Comparison of ENCODE assay signal across 10 cellular contexts in genomic region chr22:46117206-46118199, GRCh38. TPM values are rescaled to one million over a fixed set of nuclear protein-coding genes. Genes with fewer than 3 reads are reported as not detected.
DNase-seq lines count a peak whose midpoint lies in the region; ATAC-seq and TF ChIP-seq lines count a peak whose summit lies in the region.
"Had no signal": no experiment of that assay in that cellular context is flagged by ENCODE, and none has a peak within 500 bp of the region (broad histone marks: within the 10 kb centered on the region; RNA-seq: fewer than 3 reads in every experiment).

No MANE protein-coding gene starts in this region.

- TF ChIP-seq CTCF in left ventricle myocardium inferior (IDR thresholded peaks at IDR 0.05; ENCODE audit: borderline replicate concordance): no peak
- no peak for TF ChIP-seq CTCF in prostate gland (IDR thresholded peaks at IDR 0.05)
- no peak for TF ChIP-seq CTCF in vagina (IDR thresholded peaks at IDR 0.05)

- WGBS in right cardiac atrium: 93% methylated on average over 10 of the region's 10 CpGs
- 92% methylated on average over 10 of the region's 10 CpGs for WGBS in prostate gland

- no peak for TF ChIP-seq POLR2A in prostate gland (IDR thresholded peaks at IDR 0.05)
- TF ChIP-seq POLR2A in vagina (IDR thresholded peaks at IDR 0.05): no peak

- in situ Hi-C loops in HAP-1 (cut with MboI; ENCODE audit: low sequenced_read_pairs): loop anchor here (5.0 to 10.0 kb wide), 2 partner anchors 105 to 543 kb away; no protein-coding TSS in a partner anchor

- peaks cover 9% of the 10 kb centered on the region for H3K36me3 ChIP-seq in left ventricle myocardium inferior
- peaks cover 0 to 10% of the 10 kb centered on the region in 2 donors for H3K36me3 ChIP-seq in prostate gland
- H3K36me3 ChIP-seq in vagina: peaks cover 0 to 7% of the 10 kb centered on the region in 2 donors
- H3K36me3 ChIP-seq in HAP-1 (replicated peaks): peaks cover 9% of the 10 kb centered on the region

- H3K27me3 Mint-ChIP-seq in dendritic cell treated with granulocyte-macrophage colony-stimulating factor and Interleukin-4, amounts not matched to agents 40 ng/mL and 50 ng/mL, for 4 days: peaks cover 9% of the 10 kb centered on the region

- no peak overlapping the region for H3K4me3 ChIP-seq in left ventricle myocardium inferior
- H3K4me3 ChIP-seq in right cardiac atrium (ENCODE audit: low read length): no peak overlapping the region
- H3K4me3 ChIP-seq in prostate gland: no peak overlapping the region
- no peak overlapping the region for H3K4me3 ChIP-seq in vagina
- H3K4me3 ChIP-seq in HAP-1: no peak overlapping the region
- H3K4me3 ChIP-seq: GM23338 had no signal

- H3K4me1 ChIP-seq in left ventricle myocardium inferior (peaks cover 59% of the 10 kb centered on the region), right cardiac atrium (ENCODE audit: control insufficient read depth, insufficient read depth, low read length) (peaks cover 3% of the 10 kb centered on the region), prostate gland (replicated peaks) (peaks cover 6% of the 10 kb centered on the region), vagina (peaks cover 62% of the 10 kb centered on the region), HAP-1 (no peaks in the 10 kb centered on the region)

- no peaks in the 10 kb centered on the region for H3K27me3 ChIP-seq in left ventricle myocardium inferior (ENCODE audit: low read depth)
- H3K27me3 ChIP-seq in right cardiac atrium (ENCODE audit: control insufficient read depth, insufficient read depth): no peaks in the 10 kb centered on the region
- no peaks in the 10 kb centered on the region for H3K27me3 ChIP-seq in prostate gland (replicated peaks; ENCODE audit: insufficient read depth)
- H3K27me3 ChIP-seq in vagina: no peaks in the 10 kb centered on the region
- H3K27me3 ChIP-seq in HAP-1 (ENCODE audit: low read depth): no peaks in the 10 kb centered on the region

- H3K9me3 Mint-ChIP-seq in dendritic cell treated with granulocyte-macrophage colony-stimulating factor and Interleukin-4, amounts not matched to agents 40 ng/mL and 50 ng/mL, for 4 days: no peaks in the 10 kb centered on the region
- H3K9me3 Mint-ChIP-seq: GM23338 had no signal

- H3K9me3 ChIP-seq in left ventricle myocardium inferior (replicated peaks) (no peaks in the 10 kb centered on the region), right cardiac atrium (ENCODE audit: control insufficient read depth, low read length) (no peaks in the 10 kb centered on the region), prostate gland (no peaks in the 10 kb centered on the region), vagina (no peaks in the 10 kb centered on the region), HAP-1 (no peaks in the 10 kb centered on the region)

- H3K27ac Mint-ChIP-seq in dendritic cell treated with granulocyte-macrophage colony-stimulating factor and Interleukin-4, amounts not matched to agents 40 ng/mL and 50 ng/mL, for 4 days: peak overlapping the region; percentile 43
- H3K27ac Mint-ChIP-seq: GM23338 had no signal

- H3K27ac ChIP-seq in left ventricle myocardium inferior (replicated peaks) (peak overlapping the region; percentile 88), right cardiac atrium (ENCODE audit: low read length) (no peak overlapping the region), prostate gland (peak overlapping the region; percentile 78 to 89), vagina (peak overlapping the region; percentile 80)

- no peak overlapping the region for H3K4me3 Mint-ChIP-seq in dendritic cell treated with granulocyte-macrophage colony-stimulating factor and Interleukin-4, amounts not matched to agents 40 ng/mL and 50 ng/mL, for 4 days
- H3K4me3 Mint-ChIP-seq: GM23338 had no signal

- ATAC-seq in right cardiac atrium (no peak), GM21737 (IDR thresholded peaks at IDR 0.05; ENCODE audit: unreplicated experiment) (no peak)

- intact Hi-C loops in left ventricle myocardium inferior (cut with micrococcal nuclease): loop anchor here (5.0 kb wide), 2 partner anchors 110 to 125 kb away; no protein-coding TSS in a partner anchor
- intact Hi-C loops in right cardiac atrium (cut with DNase I): loop anchor here (2.0 to 5.0 kb wide), 4 partner anchors 110 to 123 kb away; no protein-coding TSS in a partner anchor
- intact Hi-C loops in dendritic cell treated with granulocyte-macrophage colony-stimulating factor and Interleukin-4, amounts not matched to agents 40 ng/mL and 50 ng/mL, for 4 days (cut with micrococcal nuclease): loop anchor here (5.0 kb wide), 1 partner anchor 470 kb away; no protein-coding TSS in a partner anchor
- intact Hi-C loops in prostate gland (cut with DNase I): loop anchor here (2.0 kb wide), 1 partner anchor 121 kb away; no protein-coding TSS in a partner anchor
- intact Hi-C loops in vagina (cut with DNase I): no loop called here

- DNase-seq in left ventricle myocardium inferior (no peak), right cardiac atrium (no peak), prostate gland (ENCODE audit: low spot score) (no peak), vagina (ENCODE audit: extremely low spot score in 2 of 2) (no peak), HAP-1 (ENCODE audit: low spot score in 2 of 2) (no peak), hepatic stellate cell (ENCODE audit: low spot score) (no peak)
- DNase-seq: SIG-M5 had no signal

- peaks cover 28% of the 10 kb centered on the region for H3K36me3 Mint-ChIP-seq in dendritic cell treated with granulocyte-macrophage colony-stimulating factor and Interleukin-4, amounts not matched to agents 40 ng/mL and 50 ng/mL, for 4 days (ENCODE audit: low read depth)

- peaks cover 16% of the 10 kb centered on the region for H3K4me1 Mint-ChIP-seq in dendritic cell treated with granulocyte-macrophage colony-stimulating factor and Interleukin-4, amounts not matched to agents 40 ng/mL and 50 ng/mL, for 4 days (ENCODE audit: low read depth)
- H3K4me1 Mint-ChIP-seq: GM23338 had no signal

RNA-seq across cellular contexts. Expression of gene PPARA, which starts 32.8 kb away (rescaled TPM):
- total RNA-seq in left ventricle myocardium inferior (101 TPM), right cardiac atrium (10 to 100 TPM; 63.6 to 85.2 (median 72.7) TPM), prostate gland (10 to 100 TPM; 21.2 to 27.3 TPM), vagina (13.5 TPM)
- 22.9 TPM for polyA plus RNA-seq in right cardiac atrium
